ENCODE assay signal across 9 cellular contexts in the genomic region with DNA sequence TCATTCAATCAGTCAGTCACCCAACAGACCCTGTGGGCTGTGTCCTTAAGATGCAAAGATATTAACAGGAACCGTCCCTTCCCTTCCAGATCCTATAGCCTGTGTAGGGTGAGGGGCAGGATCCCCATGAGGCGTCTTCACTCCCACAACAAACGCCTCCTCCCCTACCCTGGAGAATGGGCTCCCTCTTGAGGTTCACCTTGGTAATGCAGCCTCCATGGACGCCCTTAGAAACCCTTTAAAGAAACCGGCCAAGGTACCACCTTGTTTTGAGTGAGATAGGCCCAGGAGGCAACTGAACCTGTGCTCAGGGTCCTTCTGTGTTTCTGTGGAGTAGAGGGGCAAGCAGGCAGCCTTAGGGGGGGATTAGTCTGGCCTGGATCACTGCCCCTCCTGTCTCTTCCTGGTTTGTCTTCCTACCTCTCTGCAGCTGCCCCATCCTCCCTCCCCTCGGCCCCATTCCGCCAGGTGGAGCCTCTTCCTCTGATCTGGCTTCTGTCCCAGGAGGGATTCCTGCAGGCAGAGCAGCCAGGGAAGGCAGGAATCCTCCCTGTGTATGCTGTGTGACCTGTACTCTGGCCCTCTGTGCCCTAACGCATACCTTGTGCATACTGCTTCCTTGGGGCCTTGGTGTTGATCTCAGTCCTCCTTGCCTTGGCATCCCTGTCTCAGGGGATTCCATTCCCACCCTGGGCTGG. TPM values are rescaled to one million over a fixed set of nuclear protein-coding genes. Genes with fewer than 3 reads are reported as not detected.
DNase-seq lines count a peak whose midpoint lies in the region; ATAC-seq and TF ChIP-seq lines count a peak whose summit lies in the region.
"Had no signal": no experiment of that assay in that cellular context is flagged by ENCODE, and none has a peak within 500 bp of the region (broad histone marks: within the 10 kb centered on the region; RNA-seq: fewer than 3 reads in every experiment).

No MANE protein-coding gene starts in this region.

- H3K9me3 ChIP-seq in SU-DHL-6 (ENCODE audit: insufficient read depth, low read length): no peaks in the 10 kb centered on the region
- no peaks in the 10 kb centered on the region for H3K9me3 ChIP-seq in left ventricle myocardium inferior (replicated peaks)

- H3K27me3 ChIP-seq in SU-DHL-6 (ENCODE audit: low read length) (no peaks in the 10 kb centered on the region), left ventricle myocardium inferior (ENCODE audit: low read depth) (no peaks in the 10 kb centered on the region)

- no peaks in the 10 kb centered on the region for H3K79me2 ChIP-seq in SU-DHL-6 (ENCODE audit: insufficient read depth, low read length)

- H4K20me1 ChIP-seq in SU-DHL-6 (ENCODE audit: low read depth, low read length): no peaks in the 10 kb centered on the region

- TF ChIP-seq CTCF in GM12801 (IDR thresholded peaks at IDR 0.05; ENCODE audit: extremely low read depth, insufficient read length): peak; percentile 73
- peak; percentile 96 for TF ChIP-seq CTCF in SU-DHL-6 (IDR thresholded peaks at IDR 0.05; ENCODE audit: insufficient read depth, low read length, poor library complexity, severe bottlenecking)
- peak; percentile 96 for TF ChIP-seq CTCF in left ventricle myocardium inferior (IDR thresholded peaks at IDR 0.05; ENCODE audit: borderline replicate concordance)

- no peaks in the 10 kb centered on the region for H3F3A ChIP-seq in SU-DHL-6 (ENCODE audit: insufficient read depth)

- no peaks in the 10 kb centered on the region for H3K9me2 ChIP-seq in SU-DHL-6 (replicated peaks; ENCODE audit: insufficient read depth, low read length)

- no peaks in the 10 kb centered on the region for H3K36me3 ChIP-seq in SU-DHL-6 (ENCODE audit: low read length)
- no peaks in the 10 kb centered on the region for H3K36me3 ChIP-seq in left ventricle myocardium inferior

- no peaks in the 10 kb centered on the region for H3K4me1 ChIP-seq in left ventricle myocardium inferior

- H3K4me3 ChIP-seq in SU-DHL-6 (ENCODE audit: insufficient read depth, low read length, poor library complexity, severe bottlenecking): no peak overlapping the region
- H3K4me3 ChIP-seq in left ventricle myocardium inferior: no peak overlapping the region

- H3K9ac ChIP-seq in SU-DHL-6 (ENCODE audit: low read length): no peak overlapping the region

- intact Hi-C loops in left ventricle myocardium inferior (cut with micrococcal nuclease): loop anchor here (2.0 kb wide), 1 partner anchor 92 kb away; no protein-coding TSS in a partner anchor

- H3K27ac ChIP-seq in SU-DHL-6 (ENCODE audit: low read depth, low read length) (no peak overlapping the region), left ventricle myocardium inferior (replicated peaks) (no peak overlapping the region)

- no peak overlapping the region for H2AFZ ChIP-seq in SU-DHL-6 (ENCODE audit: low read depth, low read length, severe bottlenecking)

- DNase-seq in NCI-H1092 (lab: John Stamatoyannopoulos, UW) (peak; percentile 63), left ventricle myocardium inferior (peak; percentile 44), renal cortical epithelial cell (ENCODE audit: low read depth) (peak; percentile 61)
- DNase-seq in activated naive CD8-positive, alpha-beta T cell treated with anti-CD3 and anti-CD28 coated beads, Interleukin-2, amount 50 U/mL, for 16 hours (ENCODE audit: low read depth, low spot score): peak; percentile 68

- no peak for ATAC-seq in HG03520 (IDR thresholded peaks at IDR 0.05; ENCODE audit: unreplicated experiment)
- ATAC-seq in HG03025 (IDR thresholded peaks at IDR 0.05; ENCODE audit: low FRiP score, unreplicated experiment): no peak

- H3K4me2 ChIP-seq in SU-DHL-6 (ENCODE audit: low read depth, low read length, poor library complexity, severe bottlenecking): no peak overlapping the region

RNA-seq across cellular contexts. Expression of a gene that starts 6.6 kb away (rescaled TPM):
- total RNA-seq in left ventricle myocardium inferior: not detected
- total RNA-seq in renal cortical epithelial cell: 0.05 TPM in 1 of 2 replicates, not detected in the other
- total RNA-seq: pulmonary artery endothelial cell had no signal

RNA-seq across cellular contexts. Expression of a gene that starts 24.2 kb away (rescaled TPM):
- total RNA-seq in left ventricle myocardium inferior: 1.4 TPM
- total RNA-seq in renal cortical epithelial cell: 6.9 and 16.3 TPM in 2 replicates
- total RNA-seq: pulmonary artery endothelial cell had no signal

RNA-seq across cellular contexts. Expression of a gene that starts 28.2 kb away (rescaled TPM):
- total RNA-seq in left ventricle myocardium inferior: 1.1 TPM
- 0.55 TPM in 1 of 2 replicates, not detected in the other for total RNA-seq in renal cortical epithelial cell

RNA-seq across cellular contexts. Expression of a gene that starts 51.1 kb away (rescaled TPM):
- 64.3 TPM for total RNA-seq in left ventricle myocardium inferior
- total RNA-seq in renal cortical epithelial cell: 56.6 and 88.9 TPM in 2 replicates
